Comparison of ENCODE assay signal across 1 cellular context in the genomic region with DNA sequence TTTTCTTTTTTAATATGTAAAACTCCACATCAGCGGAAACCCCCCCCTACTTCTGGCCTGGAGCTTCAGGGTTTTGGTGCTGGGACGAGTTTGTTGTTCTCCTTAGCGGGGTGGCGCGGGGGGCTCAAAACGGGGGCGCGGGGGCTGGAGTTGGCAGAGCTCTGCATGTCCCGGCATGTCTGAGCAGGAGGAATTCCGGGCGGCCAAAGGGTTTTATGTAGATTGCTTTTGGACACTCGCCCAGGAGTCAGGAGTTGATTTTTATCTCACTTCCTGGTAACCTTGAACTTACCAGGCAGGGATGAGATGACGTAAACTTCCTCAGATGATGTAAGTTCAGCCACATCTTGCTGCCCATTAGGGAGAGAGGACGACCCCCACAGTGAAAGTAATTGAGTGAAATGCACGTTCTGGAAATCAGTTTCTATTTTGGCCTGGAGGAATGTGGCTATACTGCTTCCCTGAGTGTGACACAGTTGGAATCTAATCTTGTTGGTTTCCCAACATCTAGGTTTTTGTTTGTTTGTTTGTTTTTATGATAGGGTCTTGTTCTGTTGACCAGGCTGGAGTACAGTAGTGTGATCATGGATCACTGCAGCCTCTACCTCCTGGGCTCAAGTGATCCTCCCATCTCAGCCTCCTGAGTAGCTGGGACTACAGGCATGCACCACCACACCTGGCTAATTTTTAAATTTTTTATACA.
TF ChIP-seq lines count a peak whose summit lies in the region.

No MANE protein-coding gene starts in this region.

TF ChIP-seq in K562, 482 proteins besides CTCF, POLR2A, EP300 and RAD21 (continued from another document and continues in another):
- TF ChIP-seq STAT5B (CRISPR knock-in tag; IDR thresholded peaks at IDR 0.05) (0 out of 2 replicates have a peak, but pooled peaks have one; percentile 6), MEIS2 (IDR thresholded peaks at IDR 0.05; ENCODE audit: partially characterized antibody) (peak; percentile 42), KHSRP (IDR thresholded peaks at IDR 0.05) (no peak), FUS (optimal IDR thresholded peaks at IDR 0.05; ENCODE audit: low read depth, low read length) (no peak), GATAD2A (IDR thresholded peaks at IDR 0.05) (peak; percentile 62; the same call in 1 of the 2 replicates), FOXJ3 (CRISPR knock-in tag; IDR thresholded peaks at IDR 0.05) (no peak), ZNF408 (CRISPR knock-in tag; IDR thresholded peaks at IDR 0.05; ENCODE audit: low read depth) (no peak), BRD9 (IDR thresholded peaks at IDR 0.05; ENCODE audit: low read depth, partially characterized antibody) (peak; percentile 99), SLC30A9 (CRISPR knock-in tag; IDR thresholded peaks at IDR 0.05) (no peak), DNMT1 (IDR thresholded peaks at IDR 0.05) (no peak), PHTF2 (CRISPR knock-in tag; IDR thresholded peaks at IDR 0.05) (no peak), CREB1 (IDR thresholded peaks at IDR 0.05) (peak; percentile 85), CREB1 (CRISPR knock-in tag; IDR thresholded peaks at IDR 0.05) (no peak), KDM5B (IDR thresholded peaks at IDR 0.05; ENCODE audit: insufficient replicate concordance, low read depth, low read length) (no peak), ETV5 (CRISPR knock-in tag; IDR thresholded peaks at IDR 0.05; ENCODE audit: low read depth) (peak; percentile 91), ZNF354B (CRISPR knock-in tag; IDR thresholded peaks at IDR 0.05) (no peak; the same call in 1 of the 2 replicates), KLF10 (CRISPR knock-in tag; IDR thresholded peaks at IDR 0.05) (no peak), TARDBP (IDR thresholded peaks at IDR 0.05) (no peak), NCOA1 (IDR thresholded peaks at IDR 0.05; ENCODE audit: low read depth) (peak; percentile 91), FOXA3 (CRISPR knock-in tag; conservative IDR thresholded peaks at IDR 0.05 in 1 of 2, IDR thresholded peaks at IDR 0.05 in 1 of 2) (peak in 1 of 2 experiments; percentile 34; a peak in 1 of 4 replicates), ZKSCAN1 (IDR thresholded peaks at IDR 0.05; ENCODE audit: low read depth, low read length) (no peak), ZNF134 (CRISPR knock-in tag; conservative IDR thresholded peaks at IDR 0.05) (peak; percentile 55), ZNF23 (CRISPR knock-in tag; IDR thresholded peaks at IDR 0.05) (no peak; the same call in 1 of the 2 replicates), DACH1 (IDR thresholded peaks at IDR 0.05; ENCODE audit: partially characterized antibody) (no peak), ZSCAN32 (CRISPR knock-in tag; IDR thresholded peaks at IDR 0.05) (peak; percentile 82), NCOR1 (IDR thresholded peaks at IDR 0.05) (peak; percentile 74), EZH2 (IDR thresholded peaks at IDR 0.05; ENCODE audit: borderline replicate concordance, low read depth, low read length) (no peak), HIVEP1 (CRISPR knock-in tag; IDR thresholded peaks at IDR 0.05) (no peak; the same call in 1 of the 2 replicates), PCBP2 (IDR thresholded peaks at IDR 0.05; ENCODE audit: low read depth, low read length, poor library complexity, severe bottlenecking) (no peak), SP1 (CRISPR knock-in tag; IDR thresholded peaks at IDR 0.05) (no peak; the same call in 1 of the 2 replicates), TSC22D4 (tag; IDR thresholded peaks at IDR 0.05) (no peak), DIDO1 (tag; IDR thresholded peaks at IDR 0.05; ENCODE audit: low read depth) (0 out of 2 replicates have a peak, but pooled peaks have one; percentile 41), JUND (IDR thresholded peaks at IDR 0.05; ENCODE audit: borderline replicate concordance, low read depth, low read length) (peak; percentile 99), JUND (tag; IDR thresholded peaks at IDR 0.05; ENCODE audit: borderline replicate concordance, low read depth, low read length) (peak; percentile 98), XRCC3 (IDR thresholded peaks at IDR 0.05) (no peak), JUNB (CRISPR knock-in tag; conservative IDR thresholded peaks at IDR 0.05) (0 out of 2 replicates have a peak, but pooled peaks have one; percentile 28), C11orf30 (IDR thresholded peaks at IDR 0.05; ENCODE audit: low read depth) (peak; percentile 59), TAF1 (IDR thresholded peaks at IDR 0.05; ENCODE audit: control insufficient read depth, extremely low read depth, insufficient read depth, low read length, severe bottlenecking) (peak; percentile 19)
- TF ChIP-seq, protein P1, sequence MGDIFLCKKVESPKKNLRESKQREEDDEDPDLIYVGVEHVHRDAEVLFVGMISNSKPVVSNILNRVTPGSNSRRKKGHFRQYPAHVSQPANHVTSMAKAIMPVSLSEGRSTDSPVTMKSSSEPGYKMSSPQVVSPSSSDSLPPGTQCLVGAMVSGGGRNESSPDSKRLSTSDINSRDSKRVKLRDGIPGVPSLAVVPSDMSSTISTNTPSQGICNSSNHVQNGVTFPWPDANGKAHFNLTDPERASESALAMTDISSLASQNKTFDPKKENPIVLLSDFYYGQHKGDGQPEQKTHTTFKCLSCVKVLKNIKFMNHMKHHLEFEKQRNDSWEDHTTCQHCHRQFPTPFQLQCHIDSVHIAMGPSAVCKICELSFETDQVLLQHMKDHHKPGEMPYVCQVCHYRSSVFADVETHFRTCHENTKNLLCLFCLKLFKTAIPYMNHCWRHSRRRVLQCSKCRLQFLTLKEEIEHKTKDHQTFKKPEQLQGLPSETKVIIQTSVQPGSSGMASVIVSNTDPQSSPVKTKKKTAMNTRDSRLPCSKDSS (IDR thresholded peaks at IDR 0.05; ENCODE audit: low read depth, partially characterized antibody), result no peak
- TF ChIP-seq, protein P2, sequence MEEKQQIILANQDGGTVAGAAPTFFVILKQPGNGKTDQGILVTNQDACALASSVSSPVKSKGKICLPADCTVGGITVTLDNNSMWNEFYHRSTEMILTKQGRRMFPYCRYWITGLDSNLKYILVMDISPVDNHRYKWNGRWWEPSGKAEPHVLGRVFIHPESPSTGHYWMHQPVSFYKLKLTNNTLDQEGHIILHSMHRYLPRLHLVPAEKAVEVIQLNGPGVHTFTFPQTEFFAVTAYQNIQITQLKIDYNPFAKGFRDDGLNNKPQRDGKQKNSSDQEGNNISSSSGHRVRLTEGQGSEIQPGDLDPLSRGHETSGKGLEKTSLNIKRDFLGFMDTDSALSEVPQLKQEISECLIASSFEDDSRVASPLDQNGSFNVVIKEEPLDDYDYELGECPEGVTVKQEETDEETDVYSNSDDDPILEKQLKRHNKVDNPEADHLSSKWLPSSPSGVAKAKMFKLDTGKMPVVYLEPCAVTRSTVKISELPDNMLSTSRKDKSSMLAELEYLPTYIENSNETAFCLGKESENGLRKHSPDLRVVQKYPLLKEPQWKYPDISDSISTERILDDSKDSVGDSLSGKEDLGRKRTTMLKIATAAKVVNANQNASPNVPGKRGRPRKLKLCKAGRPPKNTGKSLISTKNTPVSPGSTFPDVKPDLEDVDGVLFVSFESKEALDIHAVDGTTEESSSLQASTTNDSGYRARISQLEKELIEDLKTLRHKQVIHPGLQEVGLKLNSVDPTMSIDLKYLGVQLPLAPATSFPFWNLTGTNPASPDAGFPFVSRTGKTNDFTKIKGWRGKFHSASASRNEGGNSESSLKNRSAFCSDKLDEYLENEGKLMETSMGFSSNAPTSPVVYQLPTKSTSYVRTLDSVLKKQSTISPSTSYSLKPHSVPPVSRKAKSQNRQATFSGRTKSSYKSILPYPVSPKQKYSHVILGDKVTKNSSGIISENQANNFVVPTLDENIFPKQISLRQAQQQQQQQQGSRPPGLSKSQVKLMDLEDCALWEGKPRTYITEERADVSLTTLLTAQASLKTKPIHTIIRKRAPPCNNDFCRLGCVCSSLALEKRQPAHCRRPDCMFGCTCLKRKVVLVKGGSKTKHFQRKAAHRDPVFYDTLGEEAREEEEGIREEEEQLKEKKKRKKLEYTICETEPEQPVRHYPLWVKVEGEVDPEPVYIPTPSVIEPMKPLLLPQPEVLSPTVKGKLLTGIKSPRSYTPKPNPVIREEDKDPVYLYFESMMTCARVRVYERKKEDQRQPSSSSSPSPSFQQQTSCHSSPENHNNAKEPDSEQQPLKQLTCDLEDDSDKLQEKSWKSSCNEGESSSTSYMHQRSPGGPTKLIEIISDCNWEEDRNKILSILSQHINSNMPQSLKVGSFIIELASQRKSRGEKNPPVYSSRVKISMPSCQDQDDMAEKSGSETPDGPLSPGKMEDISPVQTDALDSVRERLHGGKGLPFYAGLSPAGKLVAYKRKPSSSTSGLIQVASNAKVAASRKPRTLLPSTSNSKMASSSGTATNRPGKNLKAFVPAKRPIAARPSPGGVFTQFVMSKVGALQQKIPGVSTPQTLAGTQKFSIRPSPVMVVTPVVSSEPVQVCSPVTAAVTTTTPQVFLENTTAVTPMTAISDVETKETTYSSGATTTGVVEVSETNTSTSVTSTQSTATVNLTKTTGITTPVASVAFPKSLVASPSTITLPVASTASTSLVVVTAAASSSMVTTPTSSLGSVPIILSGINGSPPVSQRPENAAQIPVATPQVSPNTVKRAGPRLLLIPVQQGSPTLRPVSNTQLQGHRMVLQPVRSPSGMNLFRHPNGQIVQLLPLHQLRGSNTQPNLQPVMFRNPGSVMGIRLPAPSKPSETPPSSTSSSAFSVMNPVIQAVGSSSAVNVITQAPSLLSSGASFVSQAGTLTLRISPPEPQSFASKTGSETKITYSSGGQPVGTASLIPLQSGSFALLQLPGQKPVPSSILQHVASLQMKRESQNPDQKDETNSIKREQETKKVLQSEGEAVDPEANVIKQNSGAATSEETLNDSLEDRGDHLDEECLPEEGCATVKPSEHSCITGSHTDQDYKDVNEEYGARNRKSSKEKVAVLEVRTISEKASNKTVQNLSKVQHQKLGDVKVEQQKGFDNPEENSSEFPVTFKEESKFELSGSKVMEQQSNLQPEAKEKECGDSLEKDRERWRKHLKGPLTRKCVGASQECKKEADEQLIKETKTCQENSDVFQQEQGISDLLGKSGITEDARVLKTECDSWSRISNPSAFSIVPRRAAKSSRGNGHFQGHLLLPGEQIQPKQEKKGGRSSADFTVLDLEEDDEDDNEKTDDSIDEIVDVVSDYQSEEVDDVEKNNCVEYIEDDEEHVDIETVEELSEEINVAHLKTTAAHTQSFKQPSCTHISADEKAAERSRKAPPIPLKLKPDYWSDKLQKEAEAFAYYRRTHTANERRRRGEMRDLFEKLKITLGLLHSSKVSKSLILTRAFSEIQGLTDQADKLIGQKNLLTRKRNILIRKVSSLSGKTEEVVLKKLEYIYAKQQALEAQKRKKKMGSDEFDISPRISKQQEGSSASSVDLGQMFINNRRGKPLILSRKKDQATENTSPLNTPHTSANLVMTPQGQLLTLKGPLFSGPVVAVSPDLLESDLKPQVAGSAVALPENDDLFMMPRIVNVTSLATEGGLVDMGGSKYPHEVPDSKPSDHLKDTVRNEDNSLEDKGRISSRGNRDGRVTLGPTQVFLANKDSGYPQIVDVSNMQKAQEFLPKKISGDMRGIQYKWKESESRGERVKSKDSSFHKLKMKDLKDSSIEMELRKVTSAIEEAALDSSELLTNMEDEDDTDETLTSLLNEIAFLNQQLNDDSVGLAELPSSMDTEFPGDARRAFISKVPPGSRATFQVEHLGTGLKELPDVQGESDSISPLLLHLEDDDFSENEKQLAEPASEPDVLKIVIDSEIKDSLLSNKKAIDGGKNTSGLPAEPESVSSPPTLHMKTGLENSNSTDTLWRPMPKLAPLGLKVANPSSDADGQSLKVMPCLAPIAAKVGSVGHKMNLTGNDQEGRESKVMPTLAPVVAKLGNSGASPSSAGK (IDR thresholded peaks at IDR 0.05), result peak; percentile 45
- TF ChIP-seq, protein P3, sequence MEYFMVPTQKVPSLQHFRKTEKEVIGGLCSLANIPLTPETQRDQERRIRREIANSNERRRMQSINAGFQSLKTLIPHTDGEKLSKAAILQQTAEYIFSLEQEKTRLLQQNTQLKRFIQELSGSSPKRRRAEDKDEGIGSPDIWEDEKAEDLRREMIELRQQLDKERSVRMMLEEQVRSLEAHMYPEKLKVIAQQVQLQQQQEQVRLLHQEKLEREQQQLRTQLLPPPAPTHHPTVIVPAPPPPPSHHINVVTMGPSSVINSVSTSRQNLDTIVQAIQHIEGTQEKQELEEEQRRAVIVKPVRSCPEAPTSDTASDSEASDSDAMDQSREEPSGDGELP (CRISPR knock-in tag; IDR thresholded peaks at IDR 0.05; ENCODE audit: borderline replicate concordance), result no peak
- TF ChIP-seq, protein P4, sequence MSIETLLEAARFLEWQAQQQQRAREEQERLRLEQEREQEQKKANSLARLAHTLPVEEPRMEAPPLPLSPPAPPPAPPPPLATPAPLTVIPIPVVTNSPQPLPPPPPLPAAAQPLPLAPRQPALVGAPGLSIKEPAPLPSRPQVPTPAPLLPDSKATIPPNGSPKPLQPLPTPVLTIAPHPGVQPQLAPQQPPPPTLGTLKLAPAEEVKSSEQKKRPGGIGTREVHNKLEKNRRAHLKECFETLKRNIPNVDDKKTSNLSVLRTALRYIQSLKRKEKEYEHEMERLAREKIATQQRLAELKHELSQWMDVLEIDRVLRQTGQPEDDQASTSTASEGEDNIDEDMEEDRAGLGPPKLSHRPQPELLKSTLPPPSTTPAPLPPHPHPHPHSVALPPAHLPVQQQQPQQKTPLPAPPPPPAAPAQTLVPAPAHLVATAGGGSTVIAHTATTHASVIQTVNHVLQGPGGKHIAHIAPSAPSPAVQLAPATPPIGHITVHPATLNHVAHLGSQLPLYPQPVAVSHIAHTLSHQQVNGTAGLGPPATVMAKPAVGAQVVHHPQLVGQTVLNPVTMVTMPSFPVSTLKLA (conservative IDR thresholded peaks at IDR 0.05), result peak in 1 of 2 experiments; percentile 55; a peak in 3 of 4 replicates
- TF ChIP-seq, protein P5, sequence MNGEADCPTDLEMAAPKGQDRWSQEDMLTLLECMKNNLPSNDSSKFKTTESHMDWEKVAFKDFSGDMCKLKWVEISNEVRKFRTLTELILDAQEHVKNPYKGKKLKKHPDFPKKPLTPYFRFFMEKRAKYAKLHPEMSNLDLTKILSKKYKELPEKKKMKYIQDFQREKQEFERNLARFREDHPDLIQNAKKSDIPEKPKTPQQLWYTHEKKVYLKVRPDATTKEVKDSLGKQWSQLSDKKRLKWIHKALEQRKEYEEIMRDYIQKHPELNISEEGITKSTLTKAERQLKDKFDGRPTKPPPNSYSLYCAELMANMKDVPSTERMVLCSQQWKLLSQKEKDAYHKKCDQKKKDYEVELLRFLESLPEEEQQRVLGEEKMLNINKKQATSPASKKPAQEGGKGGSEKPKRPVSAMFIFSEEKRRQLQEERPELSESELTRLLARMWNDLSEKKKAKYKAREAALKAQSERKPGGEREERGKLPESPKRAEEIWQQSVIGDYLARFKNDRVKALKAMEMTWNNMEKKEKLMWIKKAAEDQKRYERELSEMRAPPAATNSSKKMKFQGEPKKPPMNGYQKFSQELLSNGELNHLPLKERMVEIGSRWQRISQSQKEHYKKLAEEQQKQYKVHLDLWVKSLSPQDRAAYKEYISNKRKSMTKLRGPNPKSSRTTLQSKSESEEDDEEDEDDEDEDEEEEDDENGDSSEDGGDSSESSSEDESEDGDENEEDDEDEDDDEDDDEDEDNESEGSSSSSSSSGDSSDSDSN (IDR thresholded peaks at IDR 0.05; ENCODE audit: borderline replicate concordance in 1 of 2, low read depth in 2 of 2, low read length in 2 of 2), result 0 out of 4 replicates have a peak, but pooled peaks of 1 of the 2 experiments have one; percentile 22
- TF ChIP-seq, protein P6, sequence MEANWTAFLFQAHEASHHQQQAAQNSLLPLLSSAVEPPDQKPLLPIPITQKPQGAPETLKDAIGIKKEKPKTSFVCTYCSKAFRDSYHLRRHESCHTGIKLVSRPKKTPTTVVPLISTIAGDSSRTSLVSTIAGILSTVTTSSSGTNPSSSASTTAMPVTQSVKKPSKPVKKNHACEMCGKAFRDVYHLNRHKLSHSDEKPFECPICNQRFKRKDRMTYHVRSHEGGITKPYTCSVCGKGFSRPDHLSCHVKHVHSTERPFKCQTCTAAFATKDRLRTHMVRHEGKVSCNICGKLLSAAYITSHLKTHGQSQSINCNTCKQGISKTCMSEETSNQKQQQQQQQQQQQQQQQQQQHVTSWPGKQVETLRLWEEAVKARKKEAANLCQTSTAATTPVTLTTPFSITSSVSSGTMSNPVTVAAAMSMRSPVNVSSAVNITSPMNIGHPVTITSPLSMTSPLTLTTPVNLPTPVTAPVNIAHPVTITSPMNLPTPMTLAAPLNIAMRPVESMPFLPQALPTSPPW (CRISPR knock-in tag; IDR thresholded peaks at IDR 0.05), result peak; percentile 81
